Comparison of ENCODE assay signal across 8 cellular contexts in the genomic region with DNA sequence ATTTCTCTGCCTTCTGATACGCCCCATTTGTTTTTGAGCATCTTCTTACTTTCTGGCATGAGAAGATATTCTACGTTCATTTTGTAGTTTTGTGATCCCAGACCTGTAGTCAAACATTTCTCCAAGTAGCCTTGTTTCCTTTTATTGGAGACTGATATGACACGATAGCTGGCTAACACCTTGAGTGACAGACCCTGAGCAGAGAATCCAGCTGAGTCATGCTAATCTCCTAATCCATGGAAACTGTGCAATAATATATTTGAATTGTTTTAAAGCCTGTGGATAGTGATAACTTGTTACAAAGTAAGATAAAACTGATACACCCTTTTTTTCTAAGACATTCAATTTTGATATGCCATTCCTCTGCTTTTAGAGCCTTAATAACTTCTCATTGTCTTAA. TPM values are rescaled to one million over a fixed set of nuclear protein-coding genes. Genes with fewer than 3 reads are reported as not detected.
DNase-seq lines count a peak whose midpoint lies in the region; ATAC-seq and TF ChIP-seq lines count a peak whose summit lies in the region.

No MANE protein-coding gene starts in this region.

- H3K36me3 ChIP-seq in RWPE2 (ENCODE audit: low read depth) (no peaks in the 10 kb centered on the region), trophoblast cell (ENCODE audit: control insufficient read depth in 1 of 2, insufficient read depth in 2 of 2, low read length in 2 of 2) (no peaks in the 10 kb centered on the region)

- H2AK5ac ChIP-seq in trophoblast cell (ENCODE audit: low read length) = no peak overlapping the region

- H3K4me3 ChIP-seq in RWPE2 (ENCODE audit: severe bottlenecking) (no peak overlapping the region), skin epidermis (peak overlapping the region in 1 of 7 experiments; percentile 36), trophoblast cell (ENCODE audit: low read depth, low read length) (no peak overlapping the region)

- no peaks in the 10 kb centered on the region for H3K79me1 ChIP-seq in trophoblast cell (ENCODE audit: low read length)

- H2BK5ac ChIP-seq in trophoblast cell (ENCODE audit: low read depth, low read length, poor library complexity) = no peak overlapping the region

- no peak overlapping the region for H3K4me2 ChIP-seq in trophoblast cell (ENCODE audit: low read length)

- no peak overlapping the region for H3K4ac ChIP-seq in trophoblast cell (ENCODE audit: low read depth, low read length)

- WGBS in trophoblast cell (ENCODE audit: extremely low coverage, insufficient coverage, insufficient read length) = no CpG with 5 or more reads among the region's 3 CpGs

- no peak overlapping the region for H2BK120ac ChIP-seq in trophoblast cell (ENCODE audit: insufficient read depth, low read length, poor library complexity)

- H3K27ac ChIP-seq in RWPE2 (ENCODE audit: poor library complexity, severe bottlenecking) (peak overlapping the region; percentile 82), skin epidermis (peak overlapping the region in 17 of 21 experiments; percentile 10 to 87 (median 66)), trophoblast cell (ENCODE audit: low read depth, low read length) (no peak overlapping the region)

- no peaks in the 10 kb centered on the region for H3K9me3 ChIP-seq in RWPE2 (ENCODE audit: severe bottlenecking)
- no peaks in the 10 kb centered on the region for H3K9me3 ChIP-seq in trophoblast cell (ENCODE audit: insufficient read depth, low read depth, low read length)

- H4K91ac ChIP-seq in trophoblast cell (ENCODE audit: low read depth, low read length) = no peak overlapping the region

- H2AFZ ChIP-seq in trophoblast cell (ENCODE audit: insufficient read depth, low read length, poor library complexity) = no peak overlapping the region

- no peak for TF ChIP-seq POLR2A in erythroblast (IDR thresholded peaks at IDR 0.05; ENCODE audit: low read length)

- H3K79me2 ChIP-seq in trophoblast cell (ENCODE audit: control insufficient read depth, insufficient read depth, low read length, poor library complexity) = no peaks in the 10 kb centered on the region

- no peak overlapping the region for H3K9ac ChIP-seq in trophoblast cell (ENCODE audit: low read length)

- H3K14ac ChIP-seq in trophoblast cell (ENCODE audit: low read length) = no peak overlapping the region

- no peak for ATAC-seq in RWPE2 (ENCODE audit: low read depth)

- H3K27me3 ChIP-seq in RWPE2 (ENCODE audit: insufficient read depth, poor library complexity, severe bottlenecking) (no peaks in the 10 kb centered on the region), trophoblast cell (ENCODE audit: insufficient read depth, low read length) (no peaks in the 10 kb centered on the region)

- H4K12ac ChIP-seq in trophoblast cell (ENCODE audit: low read depth, low read length) = no peak overlapping the region

- H4K8ac ChIP-seq in trophoblast cell (ENCODE audit: low read depth, low read length) = no peak overlapping the region

- H3K23ac ChIP-seq in trophoblast cell (ENCODE audit: low read length) = no peak overlapping the region

- DNase-seq in NCI-H446 (lab: John Stamatoyannopoulos, UW) = peak; percentile 6 to 21
- no peak for DNase-seq in NCI-H446 treated with DMSO at 0.1 percent for 48 hours (lab: John Stamatoyannopoulos, UW)
- no peak for DNase-seq in RWPE2 (ENCODE audit: low spot score)
- peak; percentile 15 to 18 for DNase-seq in erythroblast (lab: John Stamatoyannopoulos, UW)
- DNase-seq in trophoblast cell = no peak
- DNase-seq in HT-29 (ENCODE audit: low spot score) = no peak
- DNase-seq in RPMI8226 = no peak

- H2BK12ac ChIP-seq in trophoblast cell (ENCODE audit: low read length) = no peak overlapping the region

- no peak overlapping the region for H3K18ac ChIP-seq in trophoblast cell (ENCODE audit: low read length)

- TF ChIP-seq CTCF in RWPE2 (IDR thresholded peaks at IDR 0.05; ENCODE audit: poor library complexity, severe bottlenecking) = no peak

- H3K4me1 ChIP-seq in RWPE2 (ENCODE audit: insufficient read depth, poor library complexity, severe bottlenecking) (peaks cover 26% of the 10 kb centered on the region), trophoblast cell (ENCODE audit: control insufficient read depth in 1 of 2, insufficient read depth in 2 of 2, low read length in 2 of 2) (no peaks in the 10 kb centered on the region)

RNA-seq across cellular contexts. Expression of gene IFI44L, which starts 1.2 kb away (rescaled TPM):
- not detected in 2 replicates for polyA plus RNA-seq in trophoblast cell (2013)
- total RNA-seq in HT-29 (2014; rRNA removed; shearing (Covaris generic)) = 1.4 and 1.6 TPM in 2 replicates

RNA-seq across cellular contexts. Expression of gene IFI44, which starts 30.6 kb away (rescaled TPM):
- not detected in 2 replicates for polyA plus RNA-seq in trophoblast cell (2013)
- 12.2 and 24.6 TPM in 2 replicates for total RNA-seq in HT-29 (2014; rRNA removed; shearing (Covaris generic))

Comparison
In these comparisons a context has a peak if more than half of its experiments do, and no peak if none do; other contexts are left out.
1. DNase-seq: peak in NCI-H446 (2 of 2) and erythroblast (2 of 2); none in NCI-H446 treated with DMSO at 0.1 percent for 48 hours (single experiment), RWPE2 (single experiment), trophoblast cell (0 of 2), HT-29 (single experiment) and RPMI8226 (single experiment).